ENCODE assay signal across 27 cellular contexts in the genomic region with DNA sequence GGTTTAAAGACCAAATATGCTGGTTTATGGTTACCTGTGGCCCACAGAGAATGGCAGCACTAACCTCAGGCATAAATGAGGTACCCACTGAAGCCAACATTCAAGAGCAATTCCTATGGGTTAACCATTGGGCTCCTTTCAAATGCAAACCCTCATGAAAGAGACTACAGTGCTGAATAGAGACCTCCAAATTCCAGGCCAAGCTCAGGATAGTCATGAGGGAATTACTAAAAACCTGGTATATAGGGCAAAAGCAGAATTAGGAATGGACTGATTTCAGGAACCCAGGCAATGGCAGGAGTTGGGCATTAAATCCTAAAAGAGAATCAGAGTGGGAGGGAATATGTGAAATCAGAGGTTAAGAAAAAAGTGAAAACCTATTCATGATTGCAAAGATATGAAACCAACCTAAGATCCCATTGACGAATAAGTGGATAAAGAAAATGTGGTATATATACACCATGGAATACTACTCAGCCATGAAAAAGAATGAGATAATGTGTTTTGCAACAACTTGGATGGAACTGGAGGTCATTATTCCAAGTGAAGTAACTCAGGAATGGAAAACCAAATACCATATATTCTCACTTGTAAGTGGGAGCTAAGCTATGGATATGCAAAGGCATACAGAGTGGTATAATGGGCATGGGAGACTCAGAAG.
"Had no signal": no experiment of that assay in that cellular context is flagged by ENCODE, and none has a peak within 500 bp of the region (broad histone marks: within the 10 kb centered on the region; RNA-seq: fewer than 3 reads in every experiment).

No MANE protein-coding gene starts in this region.

- H3K4me3 ChIP-seq: breast epithelium, colonic mucosa, Peyer's patch, SJCRH30 had no signal

- H3K36me3 ChIP-seq: breast epithelium, colonic mucosa, Peyer's patch, SJCRH30 had no signal

- H3K27me3 ChIP-seq: breast epithelium, colonic mucosa, Peyer's patch, SJCRH30 had no signal

- ATAC-seq: T-helper 17 cell had no signal

- DNase-seq: activated CD4-positive, alpha-beta memory T cell treated with anti-CD3 and anti-CD28 coated beads for 36 hours; activated CD4-positive, alpha-beta T cell treated with anti-CD3 and anti-CD28 coated beads, Interleukin-2, amount 10 ng/mL, durations not matched to agents 7 days and 5 days; activated CD4-positive, CD25-positive, alpha-beta regulatory T cell; activated CD8-positive, alpha-beta memory T cell treated with anti-CD3 and anti-CD28 coated beads for 24 hours; activated effector memory CD4-positive, alpha-beta T cell treated with anti-CD3 and anti-CD28 coated beads, Interleukin-2, amount 50 U/mL, for 16 hours; activated naive CD4-positive, alpha-beta T cell treated with anti-CD3 and anti-CD28 coated beads, Interleukin-2, amount 50 U/mL, for 16 hours; activated T-cell treated with anti-CD3 and anti-CD28 coated beads, Interleukin-2, amount 50 U/mL, for 4 hours; aorta; caudate nucleus; colonic mucosa; NCI-H1092; NCI-H1417; NCI-H1694; NCI-H2029; NCI-H2107; NCI-H2171 treated with DMSO at 0.1 percent for 48 hours; NCI-H226; NCI-H510A; NCI-H526 treated with DMSO at 0.1 percent for 48 hours; NCI-H82; Peyer's patch; Right ventricle myocardium superior; SJCRH30; T-helper 17 cell; T-helper 9 cell had no signal

- H3K9me3 ChIP-seq: breast epithelium, colonic mucosa, SJCRH30 had no signal

- H3K4me1 ChIP-seq: breast epithelium, colonic mucosa, SJCRH30 had no signal

- H3K27ac ChIP-seq: colonic mucosa, Peyer's patch, RWPE1, SJCRH30 had no signal
